Comparison of ENCODE assay signal across 8 cellular contexts in the genomic region with DNA sequence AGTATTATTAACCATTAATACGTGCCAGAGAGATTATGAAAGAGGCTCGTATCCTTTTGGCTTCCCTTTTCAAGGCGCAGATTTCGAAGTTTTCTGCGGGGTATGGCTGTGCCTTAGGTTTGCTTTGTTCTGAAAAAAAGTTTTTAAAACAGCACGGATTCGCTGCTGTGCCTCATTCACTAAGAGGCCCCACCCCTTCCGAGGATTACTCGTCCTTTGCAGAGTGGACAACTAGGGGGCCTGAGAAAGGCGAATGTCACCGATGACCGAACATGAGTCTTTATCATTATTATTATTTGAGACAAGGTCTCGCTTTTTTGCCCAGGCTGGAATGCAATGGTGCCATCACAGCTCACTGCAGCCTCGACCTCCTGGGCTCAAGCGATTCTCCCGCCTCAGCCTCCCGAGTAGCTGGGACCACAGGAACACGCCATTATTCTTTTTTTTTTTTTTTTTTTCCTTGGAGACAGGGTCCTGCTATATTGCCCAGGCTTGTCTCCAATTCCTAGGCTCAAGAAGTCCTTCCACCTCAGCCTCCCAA. TPM values are rescaled to one million over a fixed set of nuclear protein-coding genes. Genes with fewer than 3 reads are reported as not detected.
A peak's percentile ranks its signal among the peaks of the same experiment; 100 is the strongest.
DNase-seq lines count a peak whose midpoint lies in the region; ATAC-seq and TF ChIP-seq lines count a peak whose summit lies in the region.

No MANE protein-coding gene starts in this region.

- DNase-seq in SIG-M5 treated with dmso at 0.1 percent for 504 hours (lab: John Stamatoyannopoulos, UW; ENCODE audit: unreplicated experiment) (peak; percentile 24), SIG-M5 (lab: John Stamatoyannopoulos, UW) (no peak), H4 (ENCODE audit: low spot score) (peak; percentile 50), NCI-H1105 treated with DMSO at 0.1 percent for 48 hours (lab: John Stamatoyannopoulos, UW) (peak; percentile 51), Right ventricle myocardium superior (no peak), osteocyte (ENCODE audit: extremely low spot score, unreplicated experiment) (peak; percentile 86), NCI-H1436 treated with DMSO at 0.1 percent for 48 hours (lab: John Stamatoyannopoulos, UW) (no peak)
- DNase-seq in activated naive CD8-positive, alpha-beta T cell treated with anti-CD3 and anti-CD28 coated beads, Interleukin-2, amount 10 ng/mL, durations not matched to agents 7 days and 5 days: peak; percentile 41

- H3K4me3 Mint-ChIP-seq in activated naive CD8-positive, alpha-beta T cell treated with anti-CD3 and anti-CD28 coated beads, Interleukin-2, amount 10 ng/mL, durations not matched to agents 7 days and 5 days: peak overlapping the region; percentile 86
- H3K4me3 Mint-ChIP-seq in osteocyte (ENCODE audit: unreplicated experiment): peak overlapping the region; percentile 81

- peaks cover 6% of the 10 kb centered on the region for H3K4me1 Mint-ChIP-seq in activated naive CD8-positive, alpha-beta T cell treated with anti-CD3 and anti-CD28 coated beads, Interleukin-2, amount 10 ng/mL, durations not matched to agents 7 days and 5 days
- peaks cover 26% of the 10 kb centered on the region for H3K4me1 Mint-ChIP-seq in osteocyte (ENCODE audit: unreplicated experiment)

- no peaks in the 10 kb centered on the region for H3K9me3 Mint-ChIP-seq in activated naive CD8-positive, alpha-beta T cell treated with anti-CD3 and anti-CD28 coated beads, Interleukin-2, amount 10 ng/mL, durations not matched to agents 7 days and 5 days
- no peaks in the 10 kb centered on the region for H3K9me3 Mint-ChIP-seq in osteocyte (ENCODE audit: unreplicated experiment)

- H3K27me3 Mint-ChIP-seq in activated naive CD8-positive, alpha-beta T cell treated with anti-CD3 and anti-CD28 coated beads, Interleukin-2, amount 10 ng/mL, durations not matched to agents 7 days and 5 days: no peaks in the 10 kb centered on the region
- no peaks in the 10 kb centered on the region for H3K27me3 Mint-ChIP-seq in osteocyte (ENCODE audit: unreplicated experiment)

- intact Hi-C loops in Right ventricle myocardium superior (cut with DNase I): no loop called here

- peak; percentile 5 for ATAC-seq in activated naive CD8-positive, alpha-beta T cell treated with anti-CD3 and anti-CD28 coated beads, Interleukin-2, amount 10 ng/mL, durations not matched to agents 7 days and 5 days (ENCODE audit: low read depth)
- peak; percentile 57 for ATAC-seq in Right ventricle myocardium superior (ENCODE audit: poor library complexity)

- peaks cover 15% of the 10 kb centered on the region for H3K36me3 Mint-ChIP-seq in activated naive CD8-positive, alpha-beta T cell treated with anti-CD3 and anti-CD28 coated beads, Interleukin-2, amount 10 ng/mL, durations not matched to agents 7 days and 5 days
- peaks cover 16% of the 10 kb centered on the region for H3K36me3 Mint-ChIP-seq in osteocyte (ENCODE audit: unreplicated experiment)

- peak overlapping the region; percentile 89 for H3K27ac Mint-ChIP-seq in activated naive CD8-positive, alpha-beta T cell treated with anti-CD3 and anti-CD28 coated beads, Interleukin-2, amount 10 ng/mL, durations not matched to agents 7 days and 5 days
- H3K27ac Mint-ChIP-seq in osteocyte (ENCODE audit: unreplicated experiment): peak overlapping the region; percentile 96

- POLR2A ChIA-PET in activated naive CD8-positive, alpha-beta T cell treated with anti-CD3 and anti-CD28 coated beads, Interleukin-2, amount 10 ng/mL, durations not matched to agents 7 days and 5 days (lab: Charles Lee): interaction anchor here (0.7 to 1.9 kb wide), 16 partner anchors 10 to 346 kb away, joined by 3 to 28 read pairs (median 6); partner anchors contain the start of genes LACTB, RAB8B and USP3

- peak; percentile 40 for TF ChIP-seq CTCF in osteocyte (IDR thresholded peaks at IDR 0.05)

RNA-seq across cellular contexts. Expression of gene RPS27L, which starts 0.7 kb away (rescaled TPM):
- total RNA-seq in H4 (2014; rRNA removed; shearing (Covaris generic)): 73.3 and 148 TPM in 2 replicates
- total RNA-seq in activated naive CD8-positive, alpha-beta T cell treated with anti-CD3 and anti-CD28 coated beads, Interleukin-2, amount 10 ng/mL, durations not matched to agents 7 days and 5 days: 100 to 1,000 TPM; 177 to 179 TPM
- total RNA-seq in Right ventricle myocardium superior: 179 TPM
- 200 and 202 TPM in 2 replicates for total RNA-seq in osteocyte

RNA-seq across cellular contexts. Expression of gene RAB8B, which starts 31.4 kb away (rescaled TPM):
- total RNA-seq in H4 (2014; rRNA removed; shearing (Covaris generic)): 21.4 and 35.4 TPM in 2 replicates
- total RNA-seq in activated naive CD8-positive, alpha-beta T cell treated with anti-CD3 and anti-CD28 coated beads, Interleukin-2, amount 10 ng/mL, durations not matched to agents 7 days and 5 days: 100 to 1,000 TPM; 111 TPM
- total RNA-seq in Right ventricle myocardium superior (10.0 TPM), osteocyte (27.9 and 29.8 TPM in 2 replicates)

RNA-seq across cellular contexts. Expression of gene LACTB, which starts 36.3 kb away (rescaled TPM):
- total RNA-seq in H4 (2014; rRNA removed; shearing (Covaris generic)): 25.0 and 34.3 TPM in 2 replicates
- 10 to 100 TPM; 12.4 to 13.5 TPM for total RNA-seq in activated naive CD8-positive, alpha-beta T cell treated with anti-CD3 and anti-CD28 coated beads, Interleukin-2, amount 10 ng/mL, durations not matched to agents 7 days and 5 days
- total RNA-seq in Right ventricle myocardium superior: 29.9 TPM
- total RNA-seq in osteocyte: 11.2 and 13.3 TPM in 2 replicates

Comparison
In these comparisons a context has a peak if more than half of its experiments do, and no peak if none do; other contexts are left out.
1. DNase-seq: peak in SIG-M5 treated with dmso at 0.1 percent for 504 hours (single experiment), H4 (single experiment), NCI-H1105 treated with DMSO at 0.1 percent for 48 hours (single experiment), activated naive CD8-positive, alpha-beta T cell treated with anti-CD3 and anti-CD28 coated beads, Interleukin-2, amount 10 ng/mL, durations not matched to agents 7 days and 5 days (single experiment) and osteocyte (single experiment); none in SIG-M5 (single experiment), Right ventricle myocardium superior (single experiment) and NCI-H1436 treated with DMSO at 0.1 percent for 48 hours (single experiment).